Comparison of ENCODE assay signal across 8 cellular contexts in genomic region chr9:41357918-41358404, GRCh38.
DNase-seq lines count a peak whose midpoint lies in the region; ATAC-seq and TF ChIP-seq lines count a peak whose summit lies in the region.
"Not testable (repeated sequence)": the region's sequence is repeated elsewhere in the genome, so short reads cannot be mapped to it uniquely, and the experiment has no call there.

No MANE protein-coding gene starts in this region.

- WGBS in heart right ventricle, 2 donors: 33% methylated on average over 15 of the region's 31 CpGs; no CpG with 5 or more reads in 1 of the 2 donors

- not testable (repeated sequence) for H3K9me3 Mint-ChIP-seq in activated T-helper 17 cell treated with anti-CD3 and anti-CD28 coated beads, Interleukin-2, amount 50 U/mL, for 72 hours; neural crest cell; stimulated activated memory B cell treated with anti-CD40 and anti-IgM and Interleukin-4, amounts not matched to agents 10 μg/mL and 1 μg/mL and 100 μg/mL, for 72 hours

- H3K9me3 ChIP-seq in HCT116 (ENCODE audit: control insufficient read depth in 1 of 2, insufficient read depth in 1 of 2, low read depth in 1 of 2, low read length in 2 of 2); SK-N-MC (ENCODE audit: low read depth, low read length); colonic mucosa; heart right ventricle: not testable (repeated sequence)

- H3K36me3 ChIP-seq in HCT116 (ENCODE audit: control insufficient read depth in 1 of 2, insufficient read depth in 2 of 2, low read length in 2 of 2); SK-N-MC (ENCODE audit: insufficient read depth, low read length); colonic mucosa; heart right ventricle: not testable (repeated sequence)

- H3K9ac ChIP-seq in HCT116 (ENCODE audit: low read length); SK-N-MC (ENCODE audit: insufficient read length); colonic mucosa (ENCODE audit: low read depth in 2 of 2, low read length in 2 of 2): not testable (repeated sequence)

- not testable (repeated sequence) for TF ChIP-seq CTCF in AG09309 (IDR thresholded peaks at IDR 0.05; ENCODE audit: control insufficient read depth, insufficient read depth, low read depth, low read length, missing control alignments); HCT116 (IDR thresholded peaks at IDR 0.05 in 2 of 3, conservative IDR thresholded peaks at IDR 0.05 in 1 of 3; ENCODE audit: borderline replicate concordance in 1 of 3, insufficient read depth in 1 of 3, low read depth in 2 of 3, low read length in 2 of 3); colonic mucosa (IDR thresholded peaks at IDR 0.05); heart right ventricle (IDR thresholded peaks at IDR 0.05); neural crest cell (conservative IDR thresholded peaks at IDR 0.05)

- intact Hi-C loops in HCT116 (cut with micrococcal nuclease); colonic mucosa (cut with DNase I); heart right ventricle (cut with DNase I): not testable (repeated sequence)

- TF ChIP-seq POLR2A in HCT116 (IDR thresholded peaks at IDR 0.05; ENCODE audit: borderline replicate concordance, extremely low read depth, insufficient read depth, insufficient read length): not testable (repeated sequence)

- not testable (repeated sequence) for ATAC-seq in HCT116; activated T-helper 17 cell treated with anti-CD3 and anti-CD28 coated beads, Interleukin-2, amount 50 U/mL, for 72 hours (replicated peaks); heart right ventricle; stimulated activated memory B cell treated with anti-CD40 and anti-IgM and Interleukin-4, amounts not matched to agents 10 μg/mL and 1 μg/mL and 100 μg/mL, for 72 hours

- RAD21 ChIA-PET in HCT116 (lab: Charles Lee; ENCODE audit: low non-redundant PET in 1 of 2, low total read pairs in 2 of 2, uncharacterized antibody in 2 of 2, unreplicated experiment in 2 of 2): not testable (repeated sequence)

- not testable (repeated sequence) for H3K27ac ChIP-seq in HCT116 (ENCODE audit: low read depth, low read length); SK-N-MC
- peak overlapping the region; percentile 72 for H3K27ac ChIP-seq in colonic mucosa
- peak overlapping the region in 6 of 10 donors; percentile 61 to 85 (median 82) for H3K27ac ChIP-seq in heart right ventricle

- H3K27me3 Mint-ChIP-seq in activated T-helper 17 cell treated with anti-CD3 and anti-CD28 coated beads, Interleukin-2, amount 50 U/mL, for 72 hours; neural crest cell (ENCODE audit: low read depth); stimulated activated memory B cell treated with anti-CD40 and anti-IgM and Interleukin-4, amounts not matched to agents 10 μg/mL and 1 μg/mL and 100 μg/mL, for 72 hours: not testable (repeated sequence)

- not testable (repeated sequence) for TF ChIP-seq RAD21 in HCT116 (IDR thresholded peaks at IDR 0.05; ENCODE audit: low read depth)

- not testable (repeated sequence) for DNase-seq in AG09309 (ENCODE audit: low read depth); HCT116 (ENCODE audit: low read depth, low spot score); SK-N-MC (ENCODE audit: low read depth, low spot score); neural crest cell (ENCODE audit: low read depth, low spot score)
- DNase-seq in colonic mucosa (peak; percentile 25), heart right ventricle (peak in 1 of 2 donors; percentile 14)

- H3K36me3 Mint-ChIP-seq in activated T-helper 17 cell treated with anti-CD3 and anti-CD28 coated beads, Interleukin-2, amount 50 U/mL, for 72 hours (ENCODE audit: low read depth); neural crest cell (ENCODE audit: low read depth); stimulated activated memory B cell treated with anti-CD40 and anti-IgM and Interleukin-4, amounts not matched to agents 10 μg/mL and 1 μg/mL and 100 μg/mL, for 72 hours: not testable (repeated sequence)

- 0 out of 2 replicates have a peak overlapping the region, but pooled peaks have one; percentile 30 for H3K4me2 ChIP-seq in HCT116 (ENCODE audit: low read length)

- CTCF ChIA-PET in HCT116 (lab: Charles Lee): not testable (repeated sequence)

- H3K4me3 ChIP-seq in AG09309 (ENCODE audit: control insufficient read depth, low read depth, low read length) (peak overlapping the region; percentile 35), SK-N-MC (peak overlapping the region; percentile 72; the same call in 1 of the 2 replicates), colonic mucosa (peak overlapping the region; percentile 77), heart right ventricle (peak overlapping the region in 9 of 10 donors; percentile 32 to 80 (median 57))
- not testable (repeated sequence) for H3K4me3 ChIP-seq in HCT116 (replicated peaks in 1 of 2; ENCODE audit: low read depth in 1 of 2, low read length in 2 of 2)

- H2AFZ ChIP-seq in HCT116 (ENCODE audit: low read depth, low read length, poor library complexity, severe bottlenecking): not testable (repeated sequence)

- not testable (repeated sequence) for H3K9me2 ChIP-seq in HCT116 (ENCODE audit: insufficient read depth)

- not testable (repeated sequence) for BruUV-seq in HCT116 (replicated peaks; lab: Mats Ljungman, UMichigan)

- H3K4me1 Mint-ChIP-seq in activated T-helper 17 cell treated with anti-CD3 and anti-CD28 coated beads, Interleukin-2, amount 50 U/mL, for 72 hours; neural crest cell: not testable (repeated sequence)
- peaks cover 12% of the 10 kb centered on the region for H3K4me1 Mint-ChIP-seq in stimulated activated memory B cell treated with anti-CD40 and anti-IgM and Interleukin-4, amounts not matched to agents 10 μg/mL and 1 μg/mL and 100 μg/mL, for 72 hours

- not testable (repeated sequence) for H3K27ac Mint-ChIP-seq in activated T-helper 17 cell treated with anti-CD3 and anti-CD28 coated beads, Interleukin-2, amount 50 U/mL, for 72 hours; neural crest cell (ENCODE audit: unreplicated experiment)
- peak overlapping the region; percentile 90 for H3K27ac Mint-ChIP-seq in stimulated activated memory B cell treated with anti-CD40 and anti-IgM and Interleukin-4, amounts not matched to agents 10 μg/mL and 1 μg/mL and 100 μg/mL, for 72 hours

- H3K4me1 ChIP-seq in HCT116 (ENCODE audit: control insufficient read depth in 1 of 2, insufficient read depth in 2 of 2, low read length in 2 of 2); colonic mucosa; heart right ventricle: not testable (repeated sequence)

- H3K27me3 ChIP-seq in HCT116 (ENCODE audit: insufficient read depth, low read length); colonic mucosa; heart right ventricle: not testable (repeated sequence)

- not testable (repeated sequence) for H3K79me2 ChIP-seq in HCT116 (ENCODE audit: insufficient read depth, low read length)

- peak overlapping the region; percentile 73 for H3K4me3 Mint-ChIP-seq in activated T-helper 17 cell treated with anti-CD3 and anti-CD28 coated beads, Interleukin-2, amount 50 U/mL, for 72 hours
- peak overlapping the region; percentile 92 for H3K4me3 Mint-ChIP-seq in neural crest cell
- H3K4me3 Mint-ChIP-seq in stimulated activated memory B cell treated with anti-CD40 and anti-IgM and Interleukin-4, amounts not matched to agents 10 μg/mL and 1 μg/mL and 100 μg/mL, for 72 hours: peak overlapping the region; percentile 94

- not testable (repeated sequence) for H4K20me1 ChIP-seq in HCT116 (ENCODE audit: insufficient read depth)

- POLR2A ChIA-PET in HCT116 (lab: Charles Lee): not testable (repeated sequence)
